17 cellular contexts compared by ENCODE assay signal in genomic region chr10:51367120-51367519, GRCh38.
DNase-seq lines count a peak whose midpoint lies in the region; ATAC-seq, FAIRE-seq and TF ChIP-seq lines count a peak whose summit lies in the region.
"Had no signal": no experiment of that assay in that cellular context is flagged by ENCODE, and none has a peak within 500 bp of the region (broad histone marks: within the 10 kb centered on the region; RNA-seq: fewer than 3 reads in every experiment).

No MANE protein-coding gene starts in this region.

- H3K23ac ChIP-seq in mesendoderm (ENCODE audit: low read length), result no peak overlapping the region

- no peaks in the 10 kb centered on the region for H3K9me3 ChIP-seq in astrocyte (ENCODE audit: insufficient read depth, low read depth, low read length)
- no peaks in the 10 kb centered on the region for H3K9me3 ChIP-seq in gastroesophageal sphincter
- no peaks in the 10 kb centered on the region for H3K9me3 ChIP-seq in thoracic aorta
- H3K9me3 ChIP-seq: gastrocnemius medialis had no signal

- ATAC-seq in gastroesophageal sphincter, result no peak
- no peak for ATAC-seq in thoracic aorta (ENCODE audit: insufficient number of reproducible peaks, low FRiP score, low read depth)
- ATAC-seq in HG03095 (IDR thresholded peaks at IDR 0.05; ENCODE audit: unreplicated experiment), result no peak
- ATAC-seq: gastrocnemius medialis had no signal

- no peaks in the 10 kb centered on the region for H3K79me1 ChIP-seq in mesendoderm (ENCODE audit: low read length)

- TF ChIP-seq POLR2A in gastroesophageal sphincter (IDR thresholded peaks at IDR 0.05), result no peak

- no peak overlapping the region for H4K5ac ChIP-seq in mesendoderm (ENCODE audit: low read length)

- H3K79me2 ChIP-seq in astrocyte (ENCODE audit: insufficient read depth, low read length) (no peaks in the 10 kb centered on the region), mesendoderm (ENCODE audit: control insufficient read depth, insufficient read depth, low read length) (no peaks in the 10 kb centered on the region)

- no peak overlapping the region for H3K4ac ChIP-seq in mesendoderm (ENCODE audit: low read depth, low read length)

- no peak overlapping the region for H2BK15ac ChIP-seq in mesendoderm (replicated peaks; ENCODE audit: low read depth)

- H3K18ac ChIP-seq in mesendoderm (ENCODE audit: low read length), result no peak overlapping the region

- no peak overlapping the region for H3K4me3 ChIP-seq in astrocyte (ENCODE audit: insufficient read depth, low read depth, low read length)
- H3K4me3 ChIP-seq in gastroesophageal sphincter, result peak overlapping the region; percentile 5 to 9
- no peak overlapping the region for H3K4me3 ChIP-seq in mesendoderm (ENCODE audit: low read length)
- H3K4me3 ChIP-seq in thoracic aorta, result peak overlapping the region; percentile 58

- 26 to 59% methylated on average over 4 of the region's 4 CpGs for WGBS in gastroesophageal sphincter (ENCODE audit: low coverage in 1 of 2), 2 donors
- WGBS in mesendoderm (ENCODE audit: extremely low coverage, insufficient coverage, low lambda C conversion rate), result no CpG with 5 or more reads among the region's 4 CpGs

- peaks cover 2% of the 10 kb centered on the region for H3K4me1 Mint-ChIP-seq in astrocyte (ENCODE audit: low read depth, unreplicated experiment)
- H3K4me1 Mint-ChIP-seq: B cell had no signal

- no peak for TF ChIP-seq CTCF in astrocyte (IDR thresholded peaks at IDR 0.05; ENCODE audit: insufficient read depth, low read depth, low read length)
- no peak for TF ChIP-seq CTCF in gastroesophageal sphincter (IDR thresholded peaks at IDR 0.05)
- no peak for TF ChIP-seq CTCF in thoracic aorta (IDR thresholded peaks at IDR 0.05)

- H3K4me2 ChIP-seq in astrocyte (ENCODE audit: low read length), result peak overlapping the region; percentile 41
- no peak overlapping the region for H3K4me2 ChIP-seq in mesendoderm (ENCODE audit: low read length)

- H3K4me3 Mint-ChIP-seq in astrocyte (ENCODE audit: unreplicated experiment), result no peak overlapping the region
- H3K4me3 Mint-ChIP-seq: B cell had no signal

- no peak overlapping the region for H2AFZ ChIP-seq in astrocyte (ENCODE audit: low read depth, low read length)

- no peak overlapping the region for H2BK120ac ChIP-seq in mesendoderm (ENCODE audit: low read depth, low read length)

- H3K9ac ChIP-seq in astrocyte (ENCODE audit: low read length) (no peak overlapping the region), mesendoderm (ENCODE audit: low read length) (no peak overlapping the region)

- no peak overlapping the region for H2AK5ac ChIP-seq in mesendoderm (ENCODE audit: low read length)

- no peak overlapping the region for H3K56ac ChIP-seq in mesendoderm (ENCODE audit: low read length)

- H3K36me3 ChIP-seq in astrocyte (ENCODE audit: insufficient read depth, low read length) (no peaks in the 10 kb centered on the region), gastroesophageal sphincter (no peaks in the 10 kb centered on the region), mesendoderm (ENCODE audit: control insufficient read depth, insufficient read depth, low read length) (no peaks in the 10 kb centered on the region), thoracic aorta (no peaks in the 10 kb centered on the region)
- H3K36me3 ChIP-seq: gastrocnemius medialis had no signal

- no peaks in the 10 kb centered on the region for H3K27me3 Mint-ChIP-seq in astrocyte (ENCODE audit: low read depth, unreplicated experiment)
- H3K27me3 Mint-ChIP-seq: B cell had no signal

- H3K27me3 ChIP-seq in astrocyte (ENCODE audit: insufficient read depth, low read length) (no peaks in the 10 kb centered on the region), gastroesophageal sphincter (no peaks in the 10 kb centered on the region), mesendoderm (ENCODE audit: insufficient read depth, low read length, poor library complexity) (no peaks in the 10 kb centered on the region), thoracic aorta (replicated peaks; ENCODE audit: insufficient read depth) (no peaks in the 10 kb centered on the region)
- H3K27me3 ChIP-seq: gastrocnemius medialis had no signal

- no peaks in the 10 kb centered on the region for H3K36me3 Mint-ChIP-seq in astrocyte (ENCODE audit: low read depth, unreplicated experiment)

- TF ChIP-seq EP300 in gastroesophageal sphincter (IDR thresholded peaks at IDR 0.05), result no peak

- H3K27ac Mint-ChIP-seq in astrocyte (ENCODE audit: unreplicated experiment), result no peak overlapping the region
- H3K27ac Mint-ChIP-seq: B cell had no signal

- DNase-seq in astrocyte (ENCODE audit: low read depth) (no peak), mesendoderm (peak; percentile 15), thoracic aorta (ENCODE audit: low spot score) (no peak), hepatic stellate cell (ENCODE audit: low spot score) (no peak), SIG-M5 treated with dmso at 0.1 percent for 504 hours (lab: John Stamatoyannopoulos, UW; ENCODE audit: unreplicated experiment) (no peak), EL (no peak)
- DNase-seq: activated naive CD4-positive, alpha-beta T cell; effector CD8-positive, alpha-beta T cell; gastrocnemius medialis; NCI-H1436 treated with DMSO at 0.1 percent for 48 hours; NCI-H226; SHP77; T-helper 2 cell had no signal

- no peaks in the 10 kb centered on the region for H3K9me3 Mint-ChIP-seq in astrocyte (ENCODE audit: unreplicated experiment)

- H3K27ac ChIP-seq in astrocyte (ENCODE audit: low read depth, low read length) (no peak overlapping the region), gastroesophageal sphincter (peak overlapping the region; percentile 14 to 47 (median 36)), mesendoderm (ENCODE audit: low read depth, low read length) (no peak overlapping the region), thoracic aorta (peak overlapping the region; percentile 66 to 83)

- peaks cover 2% of the 10 kb centered on the region for H3K4me1 ChIP-seq in astrocyte (ENCODE audit: insufficient read depth, low read length)
- H3K4me1 ChIP-seq in gastroesophageal sphincter, result peaks cover 0 to 20% (median 4%) of the 10 kb centered on the region in 3 donors
- no peaks in the 10 kb centered on the region for H3K4me1 ChIP-seq in mesendoderm (ENCODE audit: control insufficient read depth, low read depth, low read length)
- H3K4me1 ChIP-seq in thoracic aorta (ENCODE audit: control insufficient read depth in 1 of 2, low read depth in 2 of 2), result peaks cover 19 to 75% of the 10 kb centered on the region in 2 donors

- H2BK5ac ChIP-seq in mesendoderm (ENCODE audit: low read length), result no peak overlapping the region

- H4K8ac ChIP-seq in mesendoderm (ENCODE audit: low read depth, low read length), result no peak overlapping the region

- FAIRE-seq in astrocyte (lab: Jason Lieb, UNC), result no peak
- FAIRE-seq: bronchial epithelial cell had no signal

- H4K20me1 ChIP-seq in astrocyte (ENCODE audit: insufficient read depth, low read length), result no peaks in the 10 kb centered on the region

Comparison
In these comparisons a context has a peak if more than half of its experiments do, and no peak if none do; other contexts are left out.
1. H3K27ac ChIP-seq: peak in gastroesophageal sphincter (4 of 4) and thoracic aorta (2 of 2); none in astrocyte (single experiment) and mesendoderm (single experiment).
2. H3K4me3 ChIP-seq: peak in gastroesophageal sphincter (2 of 2) and thoracic aorta (single experiment); none in astrocyte (single experiment) and mesendoderm (single experiment).